8 cellular contexts compared by ENCODE assay signal in the genomic region with DNA sequence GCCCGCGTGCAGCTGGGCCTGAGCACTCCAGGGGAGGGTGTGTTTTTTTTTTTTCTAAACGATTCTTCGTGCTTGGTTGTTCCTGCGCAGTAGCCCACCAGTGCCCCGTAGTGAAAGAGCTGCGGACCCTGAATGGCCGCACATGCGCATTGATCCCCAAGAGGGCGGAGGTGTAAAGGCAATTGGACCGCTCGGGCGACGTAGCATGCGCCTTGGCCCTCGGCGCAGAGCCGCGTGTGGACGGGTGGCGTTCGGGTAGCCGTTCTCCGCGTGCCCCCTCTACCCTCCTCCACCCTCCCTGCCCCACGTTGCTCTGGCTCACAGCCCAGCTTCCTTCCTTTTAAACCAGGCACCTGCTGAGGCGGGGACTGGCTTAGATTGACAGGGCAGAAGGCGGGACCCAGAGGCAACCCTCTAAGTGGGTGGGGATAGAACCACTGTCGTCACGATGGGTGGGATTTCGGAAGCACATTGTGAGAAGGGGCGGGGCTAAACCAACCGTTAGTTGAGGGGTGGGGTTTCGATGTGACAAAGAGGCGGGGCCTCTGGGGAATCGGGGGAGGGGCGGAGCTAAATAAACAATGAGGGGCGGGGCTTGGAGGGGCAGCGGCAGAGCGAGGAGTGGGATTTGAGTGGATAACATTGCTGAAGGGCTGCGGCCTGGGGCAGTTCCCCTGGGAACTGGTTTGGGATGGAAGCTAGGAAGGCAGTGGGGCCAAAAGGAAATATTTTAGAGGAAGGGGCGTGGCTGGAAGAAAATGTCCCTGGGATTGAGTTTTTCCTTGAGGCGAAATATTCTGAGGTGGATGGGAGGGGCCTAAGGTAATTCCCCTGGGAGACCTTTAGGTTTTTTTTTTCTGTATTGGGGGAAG. TPM values are rescaled to one million over a fixed set of nuclear protein-coding genes. Genes with fewer than 3 reads are reported as not detected.
DNase-seq lines count a peak whose midpoint lies in the region; ATAC-seq, FAIRE-seq and TF ChIP-seq lines count a peak whose summit lies in the region.

No MANE protein-coding gene starts in this region.

- H3K27ac ChIP-seq in OCI-LY3 (ENCODE audit: low read length), result peak overlapping the region; percentile 95

- no peak for TF ChIP-seq CTCF in D721Med (IDR thresholded peaks at IDR 0.05; ENCODE audit: insufficient read depth, missing control alignments)
- TF ChIP-seq CTCF in OCI-LY3 (IDR thresholded peaks at IDR 0.05; ENCODE audit: low read depth, low read length), result no peak
- TF ChIP-seq CTCF in epithelial cell of proximal tubule (conservative IDR thresholded peaks at IDR 0.05; ENCODE audit: low read depth, low read length), result no peak

- peak overlapping the region; percentile 98 for H3K9ac ChIP-seq in OCI-LY3 (ENCODE audit: low read length)

- DNase-seq in D721Med (ENCODE audit: insufficient read length, low spot score) (peak; percentile 92), HuH-7.5 (ENCODE audit: low spot score) (peak; percentile 92), activated T-cell treated with anti-CD3 and anti-CD28 coated beads for 24 hours (ENCODE audit: low read depth) (peak; percentile 89), epithelial cell of proximal tubule (ENCODE audit: low read depth) (peak; percentile 92), mucosa of gallbladder (ENCODE audit: low spot score) (peak; percentile 92)
- DNase-seq in stimulated activated CD8-positive, alpha-beta memory T cell treated with anti-CD3 and anti-CD28 coated beads, Interleukin-4, amount 100 ng/mL, for 24 hours (ENCODE audit: low read depth), result peak; percentile 79

- H3K4me3 ChIP-seq in OCI-LY3 (ENCODE audit: low read length) (peak overlapping the region; percentile 89), epithelial cell of proximal tubule (ENCODE audit: low read depth, low read length) (peak overlapping the region; percentile 92)

- peak overlapping the region; percentile 85 for H3K4me2 ChIP-seq in OCI-LY3 (ENCODE audit: low read length)

- peaks cover 62% of the 10 kb centered on the region for H3K4me1 ChIP-seq in OCI-LY3 (ENCODE audit: low read length)

- peaks cover 68% of the 10 kb centered on the region for H3K36me3 ChIP-seq in OCI-LY3 (replicated peaks; ENCODE audit: low read depth, low read length)

- peak; percentile 61 for ATAC-seq in GM21526 (IDR thresholded peaks at IDR 0.05; ENCODE audit: low FRiP score, unreplicated experiment)

- H4K20me1 ChIP-seq in OCI-LY3 (ENCODE audit: insufficient read depth, low read length), result peaks cover 50% of the 10 kb centered on the region

- peaks cover 86% of the 10 kb centered on the region for H3K79me2 ChIP-seq in OCI-LY3 (ENCODE audit: low read length)

- no peak overlapping the region for H2AFZ ChIP-seq in OCI-LY3 (ENCODE audit: low read depth, low read length)

- FAIRE-seq in D721Med (lab: Jason Lieb, UNC), result no peak

- H3K9me3 ChIP-seq in OCI-LY3 (ENCODE audit: insufficient read depth, low read length), result 0 out of 2 replicates have a peak, but pooled peaks cover 3% of the 10 kb centered on the region

- no peaks in the 10 kb centered on the region for H3K27me3 ChIP-seq in OCI-LY3 (ENCODE audit: low read depth, low read length)

RNA-seq across cellular contexts. Expression of gene NUP62, which starts 0.5 kb away (rescaled TPM):
- 83.7 and 90.5 TPM in 2 replicates for total RNA-seq in epithelial cell of proximal tubule
- 45.9 TPM for total RNA-seq in mucosa of gallbladder

RNA-seq across cellular contexts. Expression of gene ATF5, which starts 0.8 kb away (rescaled TPM):
- 15.3 and 17.5 TPM in 2 replicates for total RNA-seq in epithelial cell of proximal tubule
- 20.2 TPM for total RNA-seq in mucosa of gallbladder

RNA-seq across cellular contexts. Expression of gene SIGLEC11, which starts 31.1 kb away (rescaled TPM):
- total RNA-seq in epithelial cell of proximal tubule (not detected in 2 replicates), mucosa of gallbladder (1.5 TPM)

RNA-seq across cellular contexts. Expression of gene IL4I1, which starts 33.2 kb away (rescaled TPM):
- total RNA-seq in epithelial cell of proximal tubule (4.0 and 9.5 TPM in 2 replicates), mucosa of gallbladder (0.81 TPM)

RNA-seq across cellular contexts. Expression of gene TBC1D17, which starts 52.3 kb away (rescaled TPM):
- 11.9 and 16.8 TPM in 2 replicates for total RNA-seq in epithelial cell of proximal tubule
- 68.1 TPM for total RNA-seq in mucosa of gallbladder

Comparison
In these comparisons a context has a peak if more than half of its experiments do, and no peak if none do; other contexts are left out.
1. Peak in every context shown above with its lines: DNase-seq, ATAC-seq, H3K4me3 ChIP-seq and H3K27ac ChIP-seq.